19 cellular contexts compared by ENCODE assay signal in genomic region chr20:59039233-59039632, GRCh38. TPM values are rescaled to one million over a fixed set of nuclear protein-coding genes. Genes with fewer than 3 reads are reported as not detected.
DNase-seq lines count a peak whose midpoint lies in the region; ATAC-seq and TF ChIP-seq lines count a peak whose summit lies in the region.
"Had no signal": no experiment of that assay in that cellular context is flagged by ENCODE, and none has a peak within 500 bp of the region (broad histone marks: within the 10 kb centered on the region; RNA-seq: fewer than 3 reads in every experiment).

No MANE protein-coding gene starts in this region.

- no peaks in the 10 kb centered on the region for H3K9me3 ChIP-seq in Karpas-422 (ENCODE audit: low read length)

- peaks cover 32% of the 10 kb centered on the region for H4K20me1 ChIP-seq in Karpas-422 (ENCODE audit: insufficient read depth, low read depth, low read length)

- no peak overlapping the region for H3K9ac ChIP-seq in Karpas-422 (ENCODE audit: low read length)

- ATAC-seq in activated naive CD4-positive, alpha-beta T cell treated with anti-CD3 and anti-CD28 coated beads, Interleukin-2, amount 50 U/mL, for 72 hours: no peak
- ATAC-seq in HG02981 (IDR thresholded peaks at IDR 0.05; ENCODE audit: unreplicated experiment): no peak

- intact Hi-C loops in activated CD4-positive, alpha-beta T cell treated with anti-CD3 and anti-CD28 coated beads, Interleukin-2, amount 10 ng/mL, durations not matched to agents 24 days and 14 days (cut with micrococcal nuclease): no loop called here

- H3K36me3 Mint-ChIP-seq in activated CD4-positive, alpha-beta T cell treated with anti-CD3 and anti-CD28 coated beads, Interleukin-2, amount 10 ng/mL, durations not matched to agents 24 days and 14 days (ENCODE audit: low read depth): peaks cover 53% of the 10 kb centered on the region
- H3K36me3 Mint-ChIP-seq in activated naive CD4-positive, alpha-beta T cell treated with anti-CD3 and anti-CD28 coated beads, Interleukin-2, amount 50 U/mL, for 72 hours: peaks cover 25% of the 10 kb centered on the region in 2 donors

- in situ Hi-C loops in KBM-7 (cut with MboI; ENCODE audit: low pct_unique_long_range_greater_than_20kb, low sequenced_read_pairs): no loop called here

- peak overlapping the region; percentile 59 for H3K27ac Mint-ChIP-seq in activated CD4-positive, alpha-beta T cell treated with anti-CD3 and anti-CD28 coated beads, Interleukin-2, amount 10 ng/mL, durations not matched to agents 24 days and 14 days
- peak overlapping the region; percentile 85 to 91 for H3K27ac Mint-ChIP-seq in activated naive CD4-positive, alpha-beta T cell treated with anti-CD3 and anti-CD28 coated beads, Interleukin-2, amount 50 U/mL, for 72 hours
- H3K27ac Mint-ChIP-seq: memory B cell had no signal

- no peak overlapping the region for H2AFZ ChIP-seq in Karpas-422 (ENCODE audit: low read length)

- no peak for TF ChIP-seq CTCF in fibroblast of the aortic adventitia (IDR thresholded peaks at IDR 0.05; ENCODE audit: insufficient read depth, low read length)

- H3K79me2 ChIP-seq in Karpas-422 (ENCODE audit: low read length): peaks cover 64% of the 10 kb centered on the region

- DNase-seq in activated CD4-positive, alpha-beta T cell treated with anti-CD3 and anti-CD28 coated beads, Interleukin-2, amount 10 ng/mL, durations not matched to agents 24 days and 14 days: peak; percentile 48
- no peak for DNase-seq in activated CD4-positive, alpha-beta T cell treated with anti-CD3 and anti-CD28 coated beads, Interleukin-2, amount 50 U/mL, for 4 hours
- no peak for DNase-seq in Karpas-422
- DNase-seq in activated naive CD4-positive, alpha-beta T cell treated with anti-CD3 and anti-CD28 coated beads, Interleukin-2, amount 50 U/mL, for 72 hours (ENCODE audit: low spot score in 2 of 2): no peak
- DNase-seq in fibroblast of the aortic adventitia (ENCODE audit: low read depth): peak; percentile 51
- DNase-seq in KBM-7: no peak
- no peak for DNase-seq in HPDE6-E6E7 (ENCODE audit: extremely low spot score)
- DNase-seq: amygdala, cortex of kidney, KG1, NCI-H1694, NCI-H524, nucleus accumbens, RPMI8226, substantia nigra had no signal

- H3K27ac ChIP-seq in Karpas-422 (ENCODE audit: low read length): peak overlapping the region; percentile 12; the same call in 1 of the 2 replicates

- peaks cover 47% of the 10 kb centered on the region for H3K36me3 ChIP-seq in Karpas-422 (ENCODE audit: insufficient read depth, low read length)

- H3K9me2 ChIP-seq in Karpas-422 (replicated peaks; ENCODE audit: insufficient read depth, low read length): no peaks in the 10 kb centered on the region

- H3K4me3 ChIP-seq in Karpas-422 (ENCODE audit: low read length) (no peak overlapping the region), fibroblast of the aortic adventitia (ENCODE audit: low read depth, low read length) (no peak overlapping the region)
- H3K4me3 ChIP-seq: smooth muscle cell had no signal

- H3K9me3 Mint-ChIP-seq in activated CD4-positive, alpha-beta T cell treated with anti-CD3 and anti-CD28 coated beads, Interleukin-2, amount 10 ng/mL, durations not matched to agents 24 days and 14 days: no peaks in the 10 kb centered on the region
- no peaks in the 10 kb centered on the region for H3K9me3 Mint-ChIP-seq in activated naive CD4-positive, alpha-beta T cell treated with anti-CD3 and anti-CD28 coated beads, Interleukin-2, amount 50 U/mL, for 72 hours
- H3K9me3 Mint-ChIP-seq: memory B cell had no signal

- peak overlapping the region; percentile 93 for H3K4me3 Mint-ChIP-seq in activated CD4-positive, alpha-beta T cell treated with anti-CD3 and anti-CD28 coated beads, Interleukin-2, amount 10 ng/mL, durations not matched to agents 24 days and 14 days

- H3K4me1 ChIP-seq in Karpas-422 (ENCODE audit: low read length): peaks cover 51% of the 10 kb centered on the region

- peak overlapping the region; percentile 94 for H3K4me2 ChIP-seq in Karpas-422 (ENCODE audit: low read depth, low read length, poor library complexity, severe bottlenecking)
- H3K4me2 ChIP-seq: smooth muscle cell had no signal

- H3K4me1 Mint-ChIP-seq in activated CD4-positive, alpha-beta T cell treated with anti-CD3 and anti-CD28 coated beads, Interleukin-2, amount 10 ng/mL, durations not matched to agents 24 days and 14 days: peaks cover 55% of the 10 kb centered on the region

- no peaks in the 10 kb centered on the region for H3K27me3 Mint-ChIP-seq in activated CD4-positive, alpha-beta T cell treated with anti-CD3 and anti-CD28 coated beads, Interleukin-2, amount 10 ng/mL, durations not matched to agents 24 days and 14 days
- H3K27me3 Mint-ChIP-seq: memory B cell had no signal

- no peaks in the 10 kb centered on the region for H3K27me3 ChIP-seq in Karpas-422 (ENCODE audit: low read length)

RNA-seq across cellular contexts. Expression of gene PRELID3B, which starts 3.4 kb away (rescaled TPM):
- 119 and 123 TPM in 2 replicates for total RNA-seq in activated CD4-positive, alpha-beta T cell treated with anti-CD3 and anti-CD28 coated beads, Interleukin-2, amount 10 ng/mL, durations not matched to agents 24 days and 14 days
- total RNA-seq in Karpas-422 (2014; rRNA removed; shearing (Covaris generic); ENCODE audit: low replicate concordance): 104 and 271 TPM in 2 replicates
- 100 to 1,000 TPM; 118 to 170 TPM for total RNA-seq in activated naive CD4-positive, alpha-beta T cell treated with anti-CD3 and anti-CD28 coated beads, Interleukin-2, amount 50 U/mL, for 72 hours
- 28.7 and 75.7 TPM in 2 replicates for total RNA-seq in fibroblast of the aortic adventitia (ENCODE audit: low replicate concordance)

RNA-seq across cellular contexts. Expression of gene ATP5F1E, which starts 7.1 kb away (rescaled TPM):
- 69.9 and 70.9 TPM in 2 replicates for total RNA-seq in activated CD4-positive, alpha-beta T cell treated with anti-CD3 and anti-CD28 coated beads, Interleukin-2, amount 10 ng/mL, durations not matched to agents 24 days and 14 days
- total RNA-seq in Karpas-422 (2014; rRNA removed; shearing (Covaris generic); ENCODE audit: low replicate concordance): 47.0 and 78.9 TPM in 2 replicates
- total RNA-seq in activated naive CD4-positive, alpha-beta T cell treated with anti-CD3 and anti-CD28 coated beads, Interleukin-2, amount 50 U/mL, for 72 hours: 10 to 100 TPM; 63.2 to 76.7 TPM
- 34.4 and 43.6 TPM in 2 replicates for total RNA-seq in fibroblast of the aortic adventitia (ENCODE audit: low replicate concordance)

RNA-seq across cellular contexts. Expression of gene TUBB1, which starts 20.0 kb away (rescaled TPM):
- total RNA-seq in activated CD4-positive, alpha-beta T cell treated with anti-CD3 and anti-CD28 coated beads, Interleukin-2, amount 10 ng/mL, durations not matched to agents 24 days and 14 days: not detected in 2 replicates
- not detected in 2 replicates for total RNA-seq in Karpas-422 (2014; rRNA removed; shearing (Covaris generic); ENCODE audit: low replicate concordance)
- total RNA-seq in activated naive CD4-positive, alpha-beta T cell treated with anti-CD3 and anti-CD28 coated beads, Interleukin-2, amount 50 U/mL, for 72 hours: under 1 TPM in 1 of 2 donors, not detected in 1; 0.09 TPM
- total RNA-seq in fibroblast of the aortic adventitia (ENCODE audit: low replicate concordance): not detected in 2 replicates
- total RNA-seq: A673 had no signal

RNA-seq across cellular contexts. Expression of gene CTSZ, which starts 32.2 kb away (rescaled TPM):
- 48.1 and 51.1 TPM in 2 replicates for total RNA-seq in activated CD4-positive, alpha-beta T cell treated with anti-CD3 and anti-CD28 coated beads, Interleukin-2, amount 10 ng/mL, durations not matched to agents 24 days and 14 days
- total RNA-seq in Karpas-422 (2014; rRNA removed; shearing (Covaris generic); ENCODE audit: low replicate concordance): 111 and 215 TPM in 2 replicates
- 10 to 100 TPM; 36.3 to 37.1 TPM for total RNA-seq in activated naive CD4-positive, alpha-beta T cell treated with anti-CD3 and anti-CD28 coated beads, Interleukin-2, amount 50 U/mL, for 72 hours
- 38.0 and 51.0 TPM in 2 replicates for total RNA-seq in fibroblast of the aortic adventitia (ENCODE audit: low replicate concordance)

RNA-seq across cellular contexts. Expression of gene NELFCD, which starts 58.2 kb away (rescaled TPM):
- total RNA-seq in activated CD4-positive, alpha-beta T cell treated with anti-CD3 and anti-CD28 coated beads, Interleukin-2, amount 10 ng/mL, durations not matched to agents 24 days and 14 days: 119 and 120 TPM in 2 replicates
- total RNA-seq in Karpas-422 (2014; rRNA removed; shearing (Covaris generic); ENCODE audit: low replicate concordance): 51.3 and 57.5 TPM in 2 replicates
- total RNA-seq in activated naive CD4-positive, alpha-beta T cell treated with anti-CD3 and anti-CD28 coated beads, Interleukin-2, amount 50 U/mL, for 72 hours: 100 to 1,000 TPM; 123 to 159 TPM
- 14.4 and 46.1 TPM in 2 replicates for total RNA-seq in fibroblast of the aortic adventitia (ENCODE audit: low replicate concordance)

Comparison
In these comparisons a context has a peak if more than half of its experiments do, and no peak if none do; other contexts are left out.
1. DNase-seq: peak in activated CD4-positive, alpha-beta T cell treated with anti-CD3 and anti-CD28 coated beads, Interleukin-2, amount 10 ng/mL, durations not matched to agents 24 days and 14 days (single experiment) and fibroblast of the aortic adventitia (single experiment); none in activated CD4-positive, alpha-beta T cell treated with anti-CD3 and anti-CD28 coated beads, Interleukin-2, amount 50 U/mL, for 4 hours (0 of 2), Karpas-422 (single experiment), activated naive CD4-positive, alpha-beta T cell treated with anti-CD3 and anti-CD28 coated beads, Interleukin-2, amount 50 U/mL, for 72 hours (0 of 2), KBM-7 (single experiment) and HPDE6-E6E7 (single experiment).